ENCODE assay signal across 1 cellular context in genomic region chr20:10419550-10420133, GRCh38.
TF ChIP-seq lines count a peak whose summit lies in the region.

No MANE protein-coding gene starts in this region.

TF ChIP-seq in HepG2, 621 proteins besides CTCF, POLR2A, EP300 and RAD21 (continued from another document):
- TF ChIP-seq PRDM10 (CRISPR knock-in tag; IDR thresholded peaks at IDR 0.05; ENCODE audit: low read depth): no peak
- peak; percentile 85 for TF ChIP-seq FOSL2 (CRISPR knock-in tag; IDR thresholded peaks at IDR 0.05)
- TF ChIP-seq PHF8 (CRISPR knock-in tag; IDR thresholded peaks at IDR 0.05): no peak
- TF ChIP-seq ZNF574 (CRISPR knock-in tag; IDR thresholded peaks at IDR 0.05): no peak
- peak; percentile 35; the same call in 1 of the 2 replicates for TF ChIP-seq ZBTB33 (CRISPR knock-in tag; IDR thresholded peaks at IDR 0.05)
- TF ChIP-seq HMGXB4 (CRISPR knock-in tag; IDR thresholded peaks at IDR 0.05; ENCODE audit: borderline replicate concordance in 1 of 2, low read depth in 1 of 2): no peak
- peak; percentile 18 for TF ChIP-seq RBM22 (optimal IDR thresholded peaks at IDR 0.05; ENCODE audit: low read length)
- no peak for TF ChIP-seq SP140L (CRISPR knock-in tag; IDR thresholded peaks at IDR 0.05; ENCODE audit: borderline replicate concordance)
- 0 out of 2 replicates have a peak, but pooled peaks have one; percentile 21 for TF ChIP-seq POLR2AphosphoS5 (IDR thresholded peaks at IDR 0.05; ENCODE audit: low read depth, low read length)
- no peak for TF ChIP-seq ZFP62 (CRISPR knock-in tag; IDR thresholded peaks at IDR 0.05)
- TF ChIP-seq ATF4 (CRISPR knock-in tag; IDR thresholded peaks at IDR 0.05): peak in 1 of 2 experiments; percentile 88; a peak in 2 of 4 replicates
